Comparison of ENCODE assay signal across 8 cellular contexts in the genomic region with DNA sequence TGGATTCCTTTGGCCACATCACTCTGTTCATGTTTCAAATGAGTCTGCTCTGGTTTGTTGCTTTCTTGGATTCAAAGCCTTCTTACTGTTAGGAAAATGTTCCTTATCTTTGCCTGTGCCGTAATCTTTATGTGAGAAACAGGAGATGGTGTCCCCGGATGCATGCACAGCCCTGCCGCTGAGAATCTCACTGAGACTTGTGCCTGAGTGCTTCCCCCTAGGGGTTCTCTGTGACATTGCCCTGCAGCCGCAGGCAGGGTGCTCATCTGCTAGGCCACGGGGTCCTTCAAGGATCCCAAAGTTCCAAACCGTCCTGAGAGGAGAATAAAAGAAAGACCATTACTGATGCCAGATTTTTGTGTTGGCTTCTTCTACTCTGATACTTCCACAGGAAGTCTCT.
DNase-seq lines count a peak whose midpoint lies in the region; ATAC-seq and TF ChIP-seq lines count a peak whose summit lies in the region.

No MANE protein-coding gene starts in this region.

- H3K36me3 ChIP-seq in parathyroid adenoma (ENCODE audit: control insufficient read depth, insufficient read depth, low read length): no peaks in the 10 kb centered on the region

- H3K9me3 ChIP-seq in parathyroid adenoma (ENCODE audit: control insufficient read depth, low read length): no peaks in the 10 kb centered on the region

- H3K4me3 ChIP-seq in parathyroid adenoma (ENCODE audit: low read depth, low read length): no peak overlapping the region

- ATAC-seq in HG03175 (IDR thresholded peaks at IDR 0.05; ENCODE audit: unreplicated experiment): peak; percentile 57
- ATAC-seq in GM18502 (IDR thresholded peaks at IDR 0.05; ENCODE audit: poor library complexity, unreplicated experiment): no peak
- no peak for ATAC-seq in GM19455 (IDR thresholded peaks at IDR 0.05; ENCODE audit: unreplicated experiment)
- no peak for ATAC-seq in activated T-cell treated with anti-CD3 and anti-CD28 coated beads, Interleukin-2, amount 50 U/mL, for 4 hours

- no peak overlapping the region for H3K27ac Mint-ChIP-seq in activated CD4-positive, alpha-beta T cell treated with anti-CD3 and anti-CD28 coated beads, Interleukin-2, amount 10 ng/mL, durations not matched to agents 7 days and 5 days

- H3K9ac ChIP-seq in parathyroid adenoma: no peak overlapping the region

- DNase-seq in activated CD4-positive, alpha-beta T cell treated with anti-CD3 and anti-CD28 coated beads, Interleukin-2, amount 50 U/mL, for 1 hour: peak; percentile 43
- no peak for DNase-seq in activated CD4-positive, alpha-beta T cell treated with anti-CD3 and anti-CD28 coated beads, Interleukin-2, amount 10 ng/mL, durations not matched to agents 7 days and 5 days
- DNase-seq in amniotic epithelial cell (ENCODE audit: low read depth): peak; percentile 81
- no peak for DNase-seq in activated T-cell treated with anti-CD3 and anti-CD28 coated beads, Interleukin-2, amount 50 U/mL, for 4 hours

- no peaks in the 10 kb centered on the region for H3K27me3 ChIP-seq in parathyroid adenoma (ENCODE audit: control insufficient read depth, insufficient read depth, low read length)

- no peak overlapping the region for H3K27ac ChIP-seq in parathyroid adenoma

- no peaks in the 10 kb centered on the region for H3K36me3 Mint-ChIP-seq in activated CD4-positive, alpha-beta T cell treated with anti-CD3 and anti-CD28 coated beads, Interleukin-2, amount 10 ng/mL, durations not matched to agents 7 days and 5 days (ENCODE audit: low read depth)
- H3K36me3 Mint-ChIP-seq in activated T-cell treated with anti-CD3 and anti-CD28 coated beads, Interleukin-2, amount 50 U/mL, for 4 hours (ENCODE audit: insufficient read depth): no peaks in the 10 kb centered on the region

- no peak overlapping the region for H3K4me2 ChIP-seq in parathyroid adenoma (ENCODE audit: low read length)

- POLR2A ChIA-PET in activated CD4-positive, alpha-beta T cell treated with anti-CD3 and anti-CD28 coated beads, Interleukin-2, amount 10 ng/mL, durations not matched to agents 7 days and 5 days (lab: Charles Lee): no interaction called here

- no peaks in the 10 kb centered on the region for H3K4me1 ChIP-seq in parathyroid adenoma

- peaks cover 21% of the 10 kb centered on the region for H3K4me1 Mint-ChIP-seq in activated CD4-positive, alpha-beta T cell treated with anti-CD3 and anti-CD28 coated beads, Interleukin-2, amount 10 ng/mL, durations not matched to agents 7 days and 5 days
- peaks cover 46% of the 10 kb centered on the region for H3K4me1 Mint-ChIP-seq in activated T-cell treated with anti-CD3 and anti-CD28 coated beads, Interleukin-2, amount 50 U/mL, for 4 hours (ENCODE audit: low read depth)

- CTCF ChIA-PET in activated CD4-positive, alpha-beta T cell treated with anti-CD3 and anti-CD28 coated beads, Interleukin-2, amount 10 ng/mL, durations not matched to agents 7 days and 5 days (lab: Charles Lee): interaction anchor here (1.1 kb wide), 1 partner anchor 14 kb away, joined by 5 read pairs; no protein-coding TSS in a partner anchor

- H3K4me3 Mint-ChIP-seq in activated CD4-positive, alpha-beta T cell treated with anti-CD3 and anti-CD28 coated beads, Interleukin-2, amount 10 ng/mL, durations not matched to agents 7 days and 5 days: no peak overlapping the region
- H3K4me3 Mint-ChIP-seq in activated T-cell treated with anti-CD3 and anti-CD28 coated beads, Interleukin-2, amount 50 U/mL, for 4 hours: no peak overlapping the region

- peak overlapping the region; percentile 14 for H2AFZ ChIP-seq in parathyroid adenoma

- peaks cover 2% of the 10 kb centered on the region for H3K9me3 Mint-ChIP-seq in activated CD4-positive, alpha-beta T cell treated with anti-CD3 and anti-CD28 coated beads, Interleukin-2, amount 10 ng/mL, durations not matched to agents 7 days and 5 days
- H3K9me3 Mint-ChIP-seq in activated T-cell treated with anti-CD3 and anti-CD28 coated beads, Interleukin-2, amount 50 U/mL, for 4 hours: no peaks in the 10 kb centered on the region

- peak; percentile 85 for TF ChIP-seq CTCF in parathyroid adenoma (IDR thresholded peaks at IDR 0.05)

- H3K27me3 Mint-ChIP-seq in activated CD4-positive, alpha-beta T cell treated with anti-CD3 and anti-CD28 coated beads, Interleukin-2, amount 10 ng/mL, durations not matched to agents 7 days and 5 days: no peaks in the 10 kb centered on the region
- no peaks in the 10 kb centered on the region for H3K27me3 Mint-ChIP-seq in activated T-cell treated with anti-CD3 and anti-CD28 coated beads, Interleukin-2, amount 50 U/mL, for 4 hours (ENCODE audit: low read depth)

- H3K79me2 ChIP-seq in parathyroid adenoma: no peaks in the 10 kb centered on the region

Comparison
In these comparisons a context has a peak if more than half of its experiments do, and no peak if none do; other contexts are left out.
1. DNase-seq: peak in activated CD4-positive, alpha-beta T cell treated with anti-CD3 and anti-CD28 coated beads, Interleukin-2, amount 50 U/mL, for 1 hour (single experiment) and amniotic epithelial cell (single experiment); none in activated CD4-positive, alpha-beta T cell treated with anti-CD3 and anti-CD28 coated beads, Interleukin-2, amount 10 ng/mL, durations not matched to agents 7 days and 5 days (single experiment) and activated T-cell treated with anti-CD3 and anti-CD28 coated beads, Interleukin-2, amount 50 U/mL, for 4 hours (single experiment).